4 cellular contexts compared by ENCODE assay signal in genomic region chrX:57133279-57133678, GRCh38. TPM values are rescaled to one million over a fixed set of nuclear protein-coding genes. Genes with fewer than 3 reads are reported as not detected.
"Had no signal": no experiment of that assay in that cellular context is flagged by ENCODE, and none has a peak within 500 bp of the region (broad histone marks: within the 10 kb centered on the region; RNA-seq: fewer than 3 reads in every experiment).

No MANE protein-coding gene starts in this region.

RNA-seq across cellular contexts. Expression of gene SPIN2A, which starts 3.9 kb away (rescaled TPM):
- total RNA-seq: bronchial epithelial cell, esophagus mucosa, gastrocnemius medialis, glomerular endothelial cell had no signal
